Comparison of ENCODE assay signal across 8 cellular contexts in the genomic region with DNA sequence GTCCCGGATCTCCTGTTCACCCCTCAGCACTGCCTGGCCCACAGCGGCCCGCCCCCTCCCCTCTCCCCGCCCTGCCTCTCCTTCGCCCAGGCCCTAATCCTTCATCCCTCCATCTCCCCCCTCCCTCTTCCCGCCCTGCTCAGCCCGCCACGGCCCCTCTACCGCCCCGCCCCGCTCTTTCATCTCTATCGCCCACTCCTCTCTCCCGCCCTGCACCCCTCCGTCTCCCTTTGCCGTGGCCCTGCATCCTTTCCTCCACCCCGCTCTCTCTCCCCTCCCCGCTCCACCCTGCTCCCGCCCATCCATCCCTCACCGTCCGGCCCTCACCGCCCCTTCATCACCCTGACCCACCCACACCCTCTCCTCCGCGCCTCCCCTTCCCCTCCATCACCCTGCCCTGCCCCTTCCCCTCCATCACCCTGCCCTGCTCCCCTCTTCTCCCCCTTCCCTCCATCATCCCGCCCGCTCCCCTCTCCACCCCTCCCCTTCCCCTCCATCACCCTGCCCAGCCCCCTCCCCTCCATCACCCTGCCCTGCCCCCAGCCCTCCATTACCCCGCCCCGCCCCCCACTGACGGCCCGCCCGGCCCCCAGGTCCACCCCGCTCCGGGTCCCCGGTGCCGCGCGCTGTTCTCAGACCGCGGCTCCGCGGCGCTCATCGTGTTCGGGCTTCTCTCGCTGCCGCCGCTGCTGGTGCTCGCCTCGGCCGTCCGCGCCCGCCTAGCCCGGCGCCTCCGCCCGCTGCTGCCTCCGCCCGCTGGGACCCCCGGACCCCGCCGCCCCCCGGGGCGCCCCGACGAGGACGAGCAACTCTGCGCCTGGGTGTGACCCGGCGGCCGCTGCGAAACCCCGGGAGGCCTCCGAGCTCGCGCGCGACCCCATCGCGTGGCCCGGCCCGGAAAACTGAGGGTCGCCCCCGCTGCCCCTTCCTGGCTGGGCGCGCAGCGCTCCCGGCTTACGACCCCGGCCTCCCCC. TPM values are rescaled to one million over a fixed set of nuclear protein-coding genes. Genes with fewer than 3 reads are reported as not detected.
DNase-seq lines count a peak whose midpoint lies in the region; ATAC-seq and TF ChIP-seq lines count a peak whose summit lies in the region.
"Had no signal": no experiment of that assay in that cellular context is flagged by ENCODE, and none has a peak within 500 bp of the region (broad histone marks: within the 10 kb centered on the region; RNA-seq: fewer than 3 reads in every experiment).

No MANE protein-coding gene starts in this region.

- peaks cover 19% of the 10 kb centered on the region for H3K9me3 Mint-ChIP-seq in glutamatergic neuron (ENCODE audit: unreplicated experiment)

- no TSS peak for BruUV-seq in Panc1 (replicated peaks; lab: Mats Ljungman, UMichigan)

- H3K9me3 ChIP-seq in Panc1 (ENCODE audit: control insufficient read depth, insufficient read depth, low read depth, low read length) = no peaks in the 10 kb centered on the region
- H3K9me3 ChIP-seq: right lobe of liver had no signal

- DNase-seq in GM13976 (ENCODE audit: low spot score) (peak; percentile 65), Panc1 (ENCODE audit: low read depth, low spot score) (no peak), glutamatergic neuron (peak; percentile 69), skeletal muscle cell (ENCODE audit: low read depth) (no peak), NCI-H774 (lab: John Stamatoyannopoulos, UW) (no peak), NCI-H2081 treated with DMSO at 0.1 percent for 48 hours (lab: John Stamatoyannopoulos, UW) (no peak)

- H3K36me3 ChIP-seq in Panc1 (ENCODE audit: control insufficient read depth, insufficient read depth, low read length) = no peaks in the 10 kb centered on the region
- H3K36me3 ChIP-seq: right lobe of liver had no signal

- CTCF ChIA-PET in Panc1 (lab: Charles Lee) = interaction anchor here (0.6 kb wide), 1 partner anchor 10 kb away, joined by 3 read pairs; no protein-coding TSS in a partner anchor

- H3K27ac Mint-ChIP-seq in glutamatergic neuron (ENCODE audit: unreplicated experiment) = no peak overlapping the region

- peak overlapping the region; percentile 91 for H3K27ac ChIP-seq in Panc1 (ENCODE audit: low read length)
- H3K27ac ChIP-seq: right lobe of liver had no signal

- POLR2A ChIA-PET in Panc1 (lab: Charles Lee) = interaction anchor here (0.5 kb wide), 1 partner anchor 72 kb away, joined by 3 read pairs; no protein-coding TSS in a partner anchor

- no peaks in the 10 kb centered on the region for H3K27me3 ChIP-seq in Panc1 (ENCODE audit: control insufficient read depth, insufficient read depth, low read length)
- H3K27me3 ChIP-seq: right lobe of liver had no signal

- ATAC-seq in Panc1 (peak; percentile 13), GM19397 (IDR thresholded peaks at IDR 0.05; ENCODE audit: unreplicated experiment) (no peak)
- ATAC-seq: right lobe of liver had no signal

- TF ChIP-seq CTCF in GM13976 (IDR thresholded peaks at IDR 0.05; ENCODE audit: borderline replicate concordance, control extremely low read depth, extremely low read depth, insufficient read depth, missing control alignments) (no peak), Panc1 (IDR thresholded peaks at IDR 0.05) (no peak), glutamatergic neuron (IDR thresholded peaks at IDR 0.05; ENCODE audit: partially characterized antibody, unreplicated experiment) (no peak)

- intact Hi-C loops in Panc1 (cut with micrococcal nuclease; ENCODE audit: unreplicated experiment) = no loop called here

- in situ Hi-C loops in GM13976 (cut with MboI; ENCODE audit: low sequenced_read_pairs, unreplicated experiment) (no loop called here), Panc1 (cut with HindIII; ENCODE audit: low pct_unique_long_range_greater_than_20kb, low sequenced_read_pairs) (no loop called here)

- no peaks in the 10 kb centered on the region for H3K36me3 Mint-ChIP-seq in glutamatergic neuron (ENCODE audit: unreplicated experiment)

- peaks cover 13% of the 10 kb centered on the region for H3K4me1 Mint-ChIP-seq in glutamatergic neuron (ENCODE audit: low read depth, unreplicated experiment)

- H3K4me1 ChIP-seq in Panc1 (ENCODE audit: control insufficient read depth, insufficient read depth, low read length) = peaks cover 51% of the 10 kb centered on the region

- peaks cover 10% of the 10 kb centered on the region for H3K27me3 Mint-ChIP-seq in glutamatergic neuron (ENCODE audit: unreplicated experiment)

- H3K4me3 ChIP-seq in Panc1 (ENCODE audit: low read depth in 2 of 2, low read length in 2 of 2) (peak overlapping the region; percentile 41 to 49), skeletal muscle cell (ENCODE audit: low read depth, low read length) (peak overlapping the region; percentile 40)

- H3K4me3 Mint-ChIP-seq in glutamatergic neuron (ENCODE audit: unreplicated experiment) = no peak overlapping the region

RNA-seq across cellular contexts. Expression of gene ANKRD65, which starts 6.2 kb away (rescaled TPM):
- total RNA-seq in Panc1 (2021; ENCODE audit: unreplicated experiment) = 1.9 TPM
- polyA plus RNA-seq in Panc1 (2012; ENCODE audit: insufficient read length) = 3.7 TPM
- 38.4 TPM for total RNA-seq in glutamatergic neuron (ENCODE audit: unreplicated experiment)

RNA-seq across cellular contexts. Expression of gene VWA1, which starts 8.2 kb away (rescaled TPM):
- total RNA-seq in Panc1 (2021; ENCODE audit: unreplicated experiment) (858 TPM), glutamatergic neuron (ENCODE audit: unreplicated experiment) (56.9 TPM)
- polyA plus RNA-seq in Panc1 (2012; ENCODE audit: insufficient read length) = 1,549 TPM

RNA-seq across cellular contexts. Expression of gene MRPL20, which starts 20.2 kb away (rescaled TPM):
- 196 TPM for total RNA-seq in Panc1 (2021; ENCODE audit: unreplicated experiment)
- 252 TPM for polyA plus RNA-seq in Panc1 (2012; ENCODE audit: insufficient read length)
- total RNA-seq in glutamatergic neuron (ENCODE audit: unreplicated experiment) = 98.6 TPM

RNA-seq across cellular contexts. Expression of gene ATAD3C, which starts 22.2 kb away (rescaled TPM):
- total RNA-seq in Panc1 (2021; ENCODE audit: unreplicated experiment) (10.6 TPM), glutamatergic neuron (ENCODE audit: unreplicated experiment) (10.2 TPM)
- polyA plus RNA-seq in Panc1 (2012; ENCODE audit: insufficient read length) = 8.1 TPM

RNA-seq across cellular contexts. Expression of gene CCNL2, which starts 28.1 kb away (rescaled TPM):
- 297 TPM for total RNA-seq in Panc1 (2021; ENCODE audit: unreplicated experiment)
- polyA plus RNA-seq in Panc1 (2012; ENCODE audit: insufficient read length) = 235 TPM
- 394 TPM for total RNA-seq in glutamatergic neuron (ENCODE audit: unreplicated experiment)

Comparison
In these comparisons a context has a peak if more than half of its experiments do, and no peak if none do; other contexts are left out.
1. DNase-seq: peak in GM13976 (single experiment) and glutamatergic neuron (single experiment); none in Panc1 (single experiment), skeletal muscle cell (single experiment), NCI-H774 (single experiment) and NCI-H2081 treated with DMSO at 0.1 percent for 48 hours (single experiment).
2. RNA of gene ANKRD65, which starts 6.2 kb away (total RNA-seq): 38.4 TPM in glutamatergic neuron (single experiment); 1.9 TPM in Panc1 (single experiment); every median in the first group is over 10 times any median in the second.
3. RNA of gene VWA1, which starts 8.2 kb away (total RNA-seq): 858 TPM in Panc1 (single experiment); 56.9 TPM in glutamatergic neuron (single experiment); every median in the first group is over 10 times any median in the second.